Comparison of ENCODE assay signal across 1 cellular context in genomic region chr17:70763018-70763417, GRCh38.
TF ChIP-seq lines count a peak whose summit lies in the region.

No MANE protein-coding gene starts in this region.

TF ChIP-seq in HepG2, 621 proteins besides CTCF, POLR2A, EP300 and RAD21 (continued from another document):
- TF ChIP-seq ZBTB40 (IDR thresholded peaks at IDR 0.05) (peak; percentile 92), ZBTB40 (CRISPR knock-in tag; IDR thresholded peaks at IDR 0.05) (no peak), ZNF639 (CRISPR knock-in tag; conservative IDR thresholded peaks at IDR 0.05) (no peak), MAFG (CRISPR knock-in tag; IDR thresholded peaks at IDR 0.05) (no peak), SRSF1 (optimal IDR thresholded peaks at IDR 0.05; ENCODE audit: low read depth, low read length) (no peak), POLR2G (IDR thresholded peaks at IDR 0.05; ENCODE audit: low read depth, low read length) (no peak)
